8 cellular contexts compared by ENCODE assay signal in genomic region chr4:48777739-48778138, GRCh38. TPM values are rescaled to one million over a fixed set of nuclear protein-coding genes. Genes with fewer than 3 reads are reported as not detected.
DNase-seq lines count a peak whose midpoint lies in the region; ATAC-seq, FAIRE-seq and TF ChIP-seq lines count a peak whose summit lies in the region.

No MANE protein-coding gene starts in this region.

- H3K27ac ChIP-seq in A549 (no peak overlapping the region), GM12878 (ENCODE audit: control insufficient read depth, insufficient read depth) (no peak overlapping the region)

- H3K4me3 ChIP-seq in A549 = peak overlapping the region; percentile 58; the same call in 1 of the 3 replicates
- H3K4me3 ChIP-seq in GM12878 = peak overlapping the region; percentile 97
- H3K4me3 ChIP-seq in mucosa of stomach (ENCODE audit: low read length) = no peak overlapping the region

- FAIRE-seq in A549 (lab: Jason Lieb, UNC) (no peak), GM12878 (lab: Jason Lieb, UNC) (no peak)

- H3K4me3 Mint-ChIP-seq in HFFc6 = peak overlapping the region; percentile 95

- H3K36me3 Mint-ChIP-seq in HFFc6 (ENCODE audit: low read depth) = no peaks in the 10 kb centered on the region

- H3K27me3 Mint-ChIP-seq in HFFc6 (ENCODE audit: insufficient read depth) = no peaks in the 10 kb centered on the region; the same call in 1 of the 2 replicates

- H3K4me1 Mint-ChIP-seq in HFFc6 (ENCODE audit: low read depth) = peaks cover 61% of the 10 kb centered on the region

- CTCF ChIA-PET in A549 (lab: Yijun Ruan, JAX) = no interaction called here
- CTCF ChIA-PET in GM12878 (lab: Yijun Ruan, JAX) = no interaction called here

- in situ Hi-C loops in GM12878 (cut with MboI) = no loop called here

- H4K20me1 ChIP-seq in GM12878 (ENCODE audit: control insufficient read depth, insufficient read depth) = no peaks in the 10 kb centered on the region

- H2AFZ ChIP-seq in GM12878 (ENCODE audit: control insufficient read depth, low read depth, low read length) = no peak overlapping the region

- peak overlapping the region; percentile 54 for H3K27ac Mint-ChIP-seq in HFFc6

- SMC1A ChIA-PET in GM12878 (lab: Charles Lee; ENCODE audit: uncharacterized antibody, unreplicated experiment) = interaction anchor here (1.5 kb wide), 1 partner anchor 199 kb away, joined by 3 read pairs; no protein-coding TSS in a partner anchor

- H3K9ac ChIP-seq in GM12878 (ENCODE audit: control insufficient read depth, insufficient read depth, low read length) = no peak overlapping the region; the same call in 1 of the 2 replicates
- peak overlapping the region; percentile 97 for H3K9ac ChIP-seq in mucosa of stomach (ENCODE audit: low read length)

- TF ChIP-seq EP300 in A549 (IDR thresholded peaks at IDR 0.05) = no peak
- TF ChIP-seq EP300 in GM12878 (IDR thresholded peaks at IDR 0.05; ENCODE audit: borderline replicate concordance in 1 of 2, control insufficient read depth in 1 of 2, low read depth in 2 of 2, low read length in 2 of 2) = no peak

- TF ChIP-seq CTCF in A549 (IDR thresholded peaks at IDR 0.05) = no peak
- TF ChIP-seq CTCF in HFFc6 (IDR thresholded peaks at IDR 0.05) = no peak
- TF ChIP-seq CTCF in GM12878 (IDR thresholded peaks at IDR 0.05 in 2 of 3, conservative IDR thresholded peaks at IDR 0.05 in 1 of 3; ENCODE audit: control insufficient read depth in 2 of 3, extremely low read depth in 1 of 3, insufficient read depth in 1 of 3, low read depth in 3 of 3, low read length in 3 of 3) = no peak

- no peaks in the 10 kb centered on the region for H3K9me3 Mint-ChIP-seq in HFFc6

- no peaks in the 10 kb centered on the region for H3K36me3 ChIP-seq in GM12878 (ENCODE audit: control insufficient read depth in 2 of 2, insufficient read depth in 2 of 2, low read length in 1 of 2)
- H3K36me3 ChIP-seq in mucosa of stomach (ENCODE audit: control insufficient read depth, insufficient read depth, low read length) = no peaks in the 10 kb centered on the region

- TF ChIP-seq RAD21 in A549 (conservative IDR thresholded peaks at IDR 0.05 in 1 of 2, IDR thresholded peaks at IDR 0.05 in 1 of 2) (no peak), GM12878 (IDR thresholded peaks at IDR 0.05; ENCODE audit: insufficient read depth, low read depth, low read length) (no peak)

- H3K9me3 ChIP-seq in A549 = no peaks in the 10 kb centered on the region
- H3K9me3 ChIP-seq in GM12878 (replicated peaks; ENCODE audit: control insufficient read depth, insufficient read depth, low read length) = no peaks in the 10 kb centered on the region
- H3K9me3 ChIP-seq in mucosa of stomach (ENCODE audit: control insufficient read depth, low read length) = no peaks in the 10 kb centered on the region

- H3K27me3 ChIP-seq in GM12878 (replicated peaks in 1 of 2; ENCODE audit: control insufficient read depth in 2 of 2, insufficient read depth in 2 of 2, low read length in 1 of 2) (no peaks in the 10 kb centered on the region), mucosa of stomach (ENCODE audit: control insufficient read depth, insufficient read depth, low read length) (no peaks in the 10 kb centered on the region)

- 71% methylated on average over 10 of the region's 10 CpGs for WGBS in A549 (ENCODE audit: missing lambda C conversion rate)
- 97% methylated on average over 10 of the region's 10 CpGs for WGBS in GM12878 (ENCODE audit: insufficient coverage, insufficient replicate concordance, low lambda C conversion rate, missing lambda C conversion rate)

- intact Hi-C loops in GM12878 (cut with micrococcal nuclease; ENCODE audit: unreplicated experiment) = loop anchor here (2.0 to 5.0 kb wide), 3 partner anchors 80 to 185 kb away; no protein-coding TSS in a partner anchor

- peaks cover 27% of the 10 kb centered on the region for H3K4me1 ChIP-seq in A549
- peaks cover 2% of the 10 kb centered on the region; the same call in 1 of the 2 replicates for H3K4me1 ChIP-seq in GM12878 (ENCODE audit: control insufficient read depth, insufficient read depth, low read length)
- peaks cover 18% of the 10 kb centered on the region for H3K4me1 ChIP-seq in mucosa of stomach (ENCODE audit: control insufficient read depth, insufficient read depth, low read length)

- peak overlapping the region; percentile 86 for H3K4me2 ChIP-seq in A549
- peak overlapping the region; percentile 80 for H3K4me2 ChIP-seq in GM12878 (ENCODE audit: control insufficient read depth, insufficient read depth)

- RAD21 ChIA-PET in GM12878 (lab: Charles Lee; ENCODE audit: unreplicated experiment) = no interaction called here

- no TSS peak for BruUV-seq in GM12878 (replicated peaks; lab: Mats Ljungman, UMichigan)

- peaks cover 70% of the 10 kb centered on the region for H3K79me2 ChIP-seq in GM12878 (ENCODE audit: control insufficient read depth, insufficient read depth, low read length)

- TF ChIP-seq POLR2A in A549 (IDR thresholded peaks at IDR 0.05; ENCODE audit: low read length) (no peak), GM12878 (IDR thresholded peaks at IDR 0.05; ENCODE audit: low read depth, low read length) (no peak)

- no peak for ATAC-seq in A549
- no peak for ATAC-seq in GM12878
- no peak for ATAC-seq in HG03354 (IDR thresholded peaks at IDR 0.05; ENCODE audit: poor library complexity, severe bottlenecking, unreplicated experiment)

- POLR2A ChIA-PET in A549 (lab: Yijun Ruan, JAX) = no interaction called here
- POLR2A ChIA-PET in GM12878 (lab: Charles Lee) = no interaction called here

- no peak for DNase-seq in A549 (ENCODE audit: low read depth in 1 of 2, low spot score in 1 of 2)
- DNase-seq in HFFc6 = no peak
- DNase-seq in GM12878 (ENCODE audit: low read depth, low spot score) = no peak
- no peak for DNase-seq in central memory CD4-positive, alpha-beta T cell
- no peak for DNase-seq in HCEC 1CT
- DNase-seq in AG08395 (ENCODE audit: low spot score) = no peak

TF ChIP-seq in GM12878, 131 proteins besides CTCF, POLR2A, EP300 and RAD21 (continues in another document):
- no peak for TF ChIP-seq FOS (IDR thresholded peaks at IDR 0.05; ENCODE audit: borderline replicate concordance, extremely low read depth, insufficient read length)
- no peak for TF ChIP-seq ZZZ3 (IDR thresholded peaks at IDR 0.05; ENCODE audit: control insufficient read depth, insufficient read length, low read depth)
- TF ChIP-seq PAX8 (IDR thresholded peaks at IDR 0.05) = no peak
- no peak for TF ChIP-seq HDAC2 (IDR thresholded peaks at IDR 0.05)
- no peak for TF ChIP-seq EZH2 (IDR thresholded peaks at IDR 0.05; ENCODE audit: borderline replicate concordance, control insufficient read depth, low read depth, low read length)

RNA-seq across cellular contexts. Expression of gene FRYL, which starts 2.3 kb away (rescaled TPM):
- polyA plus RNA-seq in A549 (2011; rRNA removed) = 18.6 and 21.1 TPM in 2 replicates
- 2.2 and 3.1 TPM in 2 replicates for polyA plus RNA-seq in A549 (2012; cell fraction: cytosol; rRNA removed)
- 5.7 and 7.3 TPM in 2 replicates for polyA plus RNA-seq in A549 (2012; cell fraction: nucleus; rRNA removed)
- polyA plus RNA-seq in A549 (2017; fragmentation: RNase III; extraction: RNeasy Plus Mini Kit Qiagen cat#74134 plus additional on column Dnase treatment) = 6.4 to 7.1 TPM (median 7.0 TPM) in 3 replicates
- 36.2 and 38.4 TPM in 2 replicates for polyA minus RNA-seq in A549 (2011; rRNA and poly(A)+ RNA removed)
- 10 to 100 TPM; 29.0 to 32.8 (median 30.4) TPM for total RNA-seq in HFFc6 (2021; fragmentation: NEBNext Ultra II Directional; extraction: Animal tissue kit (Norgen Biotek cat#: 25700))
- 290 and 300 TPM in 2 replicates for total RNA-seq in GM12878 (2013; cell fraction: nucleolus; rRNA removed)
- total RNA-seq in GM12878 (2014; rRNA removed) = 44.3 and 54.1 TPM in 2 replicates
- total RNA-seq in GM12878 (2014; rRNA removed; fragmentation: Illumina TruSeq; extraction: Trizol) = 50.6 and 53.6 TPM in 2 replicates
- total RNA-seq in GM12878 (2021) = 40.9 and 48.4 TPM in 2 replicates
- polyA plus RNA-seq in GM12878 (2011; ENCODE audit: low read depth) = 9.6 TPM
- polyA plus RNA-seq in GM12878 (2011; rRNA removed) = 42.5 and 57.4 TPM in 2 replicates
- polyA plus RNA-seq in GM12878 (2011; cell fraction: cytosol; rRNA removed) = 15.4 and 21.6 TPM in 2 replicates
- 51.3 and 52.6 TPM in 2 replicates for polyA plus RNA-seq in GM12878 (2011; cell fraction: nucleus; rRNA removed)
- polyA plus RNA-seq in GM12878 (2012) = 14.6 and 20.4 TPM in 2 replicates
- 27.0 and 31.0 TPM in 2 replicates for polyA plus RNA-seq in GM12878 (2014; fragmentation: Illumina TruSeq; extraction: Trizol)
- 10 to 100 TPM; 10.3 to 12.6 TPM for polyA plus RNA-seq in GM12878 (2014; fragmentation: Nextera tagmentation; extraction: Ambion mirVana)
- 23.0 and 23.8 TPM in 2 replicates for polyA plus RNA-seq in GM12878 (2014; rRNA removed)
- 10 to 100 TPM; 28.4 to 29.0 TPM for polyA plus RNA-seq in GM12878 (2016; fragmentation: Nextera tagmentation; extraction: Ambion mirVana)
- 128 and 172 TPM in 2 replicates for polyA minus RNA-seq in GM12878 (2011; rRNA and poly(A)+ RNA removed)
- 36.4 and 41.7 TPM in 2 replicates for polyA minus RNA-seq in GM12878 (2011; cell fraction: cytosol; rRNA and poly(A)+ RNA removed)
- polyA minus RNA-seq in GM12878 (2011; cell fraction: nucleus; rRNA and poly(A)+ RNA removed) = 164 and 223 TPM in 2 replicates

RNA-seq across cellular contexts. Expression of gene OCIAD1, which starts 53.1 kb away (rescaled TPM):
- 155 and 210 TPM in 2 replicates for polyA plus RNA-seq in A549 (2011; rRNA removed)
- 62.0 and 65.9 TPM in 2 replicates for polyA plus RNA-seq in A549 (2012; cell fraction: cytosol; rRNA removed)
- 44.3 and 61.5 TPM in 2 replicates for polyA plus RNA-seq in A549 (2012; cell fraction: nucleus; rRNA removed)
- 143 to 163 TPM (median 156 TPM) in 3 replicates for polyA plus RNA-seq in A549 (2017; fragmentation: RNase III; extraction: RNeasy Plus Mini Kit Qiagen cat#74134 plus additional on column Dnase treatment)
- polyA minus RNA-seq in A549 (2011; rRNA and poly(A)+ RNA removed) = 38.7 and 59.5 TPM in 2 replicates
- total RNA-seq in HFFc6 (2021; fragmentation: NEBNext Ultra II Directional; extraction: Animal tissue kit (Norgen Biotek cat#: 25700)) = 100 to 1,000 TPM; 125 to 153 (median 136) TPM
- 201 and 206 TPM in 2 replicates for total RNA-seq in GM12878 (2013; cell fraction: nucleolus; rRNA removed)
- 89.6 and 104 TPM in 2 replicates for total RNA-seq in GM12878 (2014; rRNA removed)
- total RNA-seq in GM12878 (2014; rRNA removed; fragmentation: Illumina TruSeq; extraction: Trizol) = 107 and 109 TPM in 2 replicates
- 89.1 and 90.6 TPM in 2 replicates for total RNA-seq in GM12878 (2021)
- polyA plus RNA-seq in GM12878 (2011; ENCODE audit: low read depth) = 108 TPM
- polyA plus RNA-seq in GM12878 (2011; rRNA removed) = 178 and 255 TPM in 2 replicates
- polyA plus RNA-seq in GM12878 (2011; cell fraction: cytosol; rRNA removed) = 84.6 and 88.1 TPM in 2 replicates
- polyA plus RNA-seq in GM12878 (2011; cell fraction: nucleus; rRNA removed) = 76.2 and 80.2 TPM in 2 replicates
- polyA plus RNA-seq in GM12878 (2012) = 99.9 and 107 TPM in 2 replicates
- 196 and 261 TPM in 2 replicates for polyA plus RNA-seq in GM12878 (2014; fragmentation: Illumina TruSeq; extraction: Trizol)
- 100 to 1,000 TPM; 131 to 141 TPM for polyA plus RNA-seq in GM12878 (2014; fragmentation: Nextera tagmentation; extraction: Ambion mirVana)
- 93.4 and 108 TPM in 2 replicates for polyA plus RNA-seq in GM12878 (2014; rRNA removed)
- polyA plus RNA-seq in GM12878 (2016; fragmentation: Nextera tagmentation; extraction: Ambion mirVana) = 100 to 1,000 TPM; 146 to 148 TPM
- 53.7 and 65.8 TPM in 2 replicates for polyA minus RNA-seq in GM12878 (2011; rRNA and poly(A)+ RNA removed)
- polyA minus RNA-seq in GM12878 (2011; cell fraction: cytosol; rRNA and poly(A)+ RNA removed) = 35.5 and 40.1 TPM in 2 replicates
- polyA minus RNA-seq in GM12878 (2011; cell fraction: nucleus; rRNA and poly(A)+ RNA removed) = 64.0 and 117 TPM in 2 replicates
